20 cellular contexts compared by ENCODE assay signal in genomic region chr20:38559764-38560163, GRCh38. TPM values are rescaled to one million over a fixed set of nuclear protein-coding genes. Genes with fewer than 3 reads are reported as not detected.
"Had no signal": no experiment of that assay in that cellular context is flagged by ENCODE, and none has a peak within 500 bp of the region (broad histone marks: within the 10 kb centered on the region; RNA-seq: fewer than 3 reads in every experiment).

No MANE protein-coding gene starts in this region.

- ATAC-seq: activated T-cell treated with anti-CD3 and anti-CD28 coated beads, Interleukin-2, amount 50 U/mL, for 4 hours; natural killer cell treated with Interleukin-12 subunit alpha and Interleukin-12 subunit beta and Interleukin-15 and Interleukin-18, amount 100 ng/mL, for 72 hours had no signal

- H3K27ac ChIP-seq: esophagus muscularis mucosa, left ventricle myocardium inferior, thoracic aorta, WERI-Rb-1 had no signal

- DNase-seq: activated CD4-positive, alpha-beta T cell treated with anti-CD3 and anti-CD28 coated beads, Interleukin-2, amount 50 U/mL, for 48 hours; activated effector memory CD4-positive, alpha-beta T cell treated with anti-CD3 and anti-CD28 coated beads, Interleukin-2, amount 50 U/mL, for 16 hours; activated T-cell treated with anti-CD3 and anti-CD28 coated beads, Interleukin-2, amount 50 U/mL, for 4 hours; glutamatergic neuron; hypothalamus; left ventricle myocardium inferior; stimulated activated CD4-positive, alpha-beta T cell treated with anti-CD3 and anti-CD28 coated beads, Interleukin-12 subunit alpha, Interleukin-12 subunit beta, amount 100 ng/mL, for 4 hours; stimulated activated CD4-positive, alpha-beta T cell treated with anti-CD3 and anti-CD28 coated beads, Interleukin-2, amount 100 ng/mL, for 24 hours; WERI-Rb-1 had no signal

- H3K4me1 ChIP-seq: esophagus muscularis mucosa had no signal

- FAIRE-seq: colon, endometrium had no signal

- H3K9me3 Mint-ChIP-seq: activated naive CD4-positive, alpha-beta T cell treated with anti-CD3 and anti-CD28 coated beads, Interleukin-2, amount 50 U/mL, for 24 hours; activated T-cell treated with anti-CD3 and anti-CD28 coated beads, Interleukin-2, amount 50 U/mL, for 4 hours; memory B cell; natural killer cell treated with Interleukin-12 subunit alpha and Interleukin-12 subunit beta and Interleukin-15 and Interleukin-18, amount 100 ng/mL, for 72 hours had no signal

- H3K4me1 Mint-ChIP-seq: activated naive CD4-positive, alpha-beta T cell treated with anti-CD3 and anti-CD28 coated beads, Interleukin-2, amount 50 U/mL, for 24 hours; memory B cell had no signal

- H3K4me3 ChIP-seq: esophagus muscularis mucosa, left ventricle myocardium inferior, thoracic aorta had no signal

- H3K27me3 Mint-ChIP-seq: activated naive CD4-positive, alpha-beta T cell treated with anti-CD3 and anti-CD28 coated beads, Interleukin-2, amount 50 U/mL, for 24 hours; memory B cell; natural killer cell treated with Interleukin-12 subunit alpha and Interleukin-12 subunit beta and Interleukin-15 and Interleukin-18, amount 100 ng/mL, for 72 hours had no signal

- H3K27ac Mint-ChIP-seq: activated naive CD4-positive, alpha-beta T cell treated with anti-CD3 and anti-CD28 coated beads, Interleukin-2, amount 50 U/mL, for 24 hours; memory B cell had no signal

- H3K27me3 ChIP-seq: esophagus muscularis mucosa had no signal

- H3K4me3 Mint-ChIP-seq: activated naive CD4-positive, alpha-beta T cell treated with anti-CD3 and anti-CD28 coated beads, Interleukin-2, amount 50 U/mL, for 24 hours; activated T-cell treated with anti-CD3 and anti-CD28 coated beads, Interleukin-2, amount 50 U/mL, for 4 hours; memory B cell; natural killer cell treated with Interleukin-12 subunit alpha and Interleukin-12 subunit beta and Interleukin-15 and Interleukin-18, amount 100 ng/mL, for 72 hours had no signal

- H3K9me3 ChIP-seq: esophagus muscularis mucosa, left ventricle myocardium inferior, thoracic aorta had no signal

RNA-seq across cellular contexts. Expression of gene ADIG, which starts 21.2 kb away (rescaled TPM):
- total RNA-seq: activated T-cell treated with anti-CD3 and anti-CD28 coated beads, Interleukin-2, amount 50 U/mL, for 4 hours; cardiac septum; esophagus muscularis mucosa; kidney epithelial cell; left ventricle myocardium inferior; renal cortical epithelial cell; thoracic aorta; ureter had no signal

RNA-seq across cellular contexts. Expression of gene ARHGAP40, which starts 41.8 kb away (rescaled TPM):
- total RNA-seq: activated T-cell treated with anti-CD3 and anti-CD28 coated beads, Interleukin-2, amount 50 U/mL, for 4 hours; cardiac septum; left ventricle myocardium inferior; natural killer cell treated with Interleukin-12 subunit alpha and Interleukin-12 subunit beta and Interleukin-15 and Interleukin-18, amount 100 ng/mL, for 72 hours; thoracic aorta had no signal
